ENCODE assay signal across 5 cellular contexts in genomic region chr5:137098238-137098637, GRCh38.
"Had no signal": no experiment of that assay in that cellular context is flagged by ENCODE, and none has a peak within 500 bp of the region (broad histone marks: within the 10 kb centered on the region; RNA-seq: fewer than 3 reads in every experiment).

No MANE protein-coding gene starts in this region.

- ATAC-seq: HepG2, K562 had no signal

- DNase-seq: IMR-90, KBM-7, KG1 had no signal
